Comparison of ENCODE assay signal across 3 cellular contexts in genomic region chr17:18970582-18971480, GRCh38.
TF ChIP-seq lines count a peak whose summit lies in the region.

No MANE protein-coding gene starts in this region.

TF ChIP-seq in A549, 52 proteins besides CTCF, POLR2A, EP300 and RAD21:
- TF ChIP-seq TP53 (CRISPR knock-in tag; IDR thresholded peaks at IDR 0.05): no peak
- TF ChIP-seq HEYL (CRISPR knock-in tag; IDR thresholded peaks at IDR 0.05): no peak
- TF ChIP-seq EHMT2 (IDR thresholded peaks at IDR 0.05; ENCODE audit: low read depth): no peak
- no peak for TF ChIP-seq HOXA7 (CRISPR knock-in tag; IDR thresholded peaks at IDR 0.05)
- TF ChIP-seq BCL3 (IDR thresholded peaks at IDR 0.05): no peak
- no peak for TF ChIP-seq NFE2L2 (conservative IDR thresholded peaks at IDR 0.05; ENCODE audit: low read length)
- no peak for TF ChIP-seq MAFK (IDR thresholded peaks at IDR 0.05; ENCODE audit: partially characterized antibody)
- TF ChIP-seq RNF2 (IDR thresholded peaks at IDR 0.05; ENCODE audit: borderline replicate concordance, low read depth): no peak
- TF ChIP-seq ZFP36 (IDR thresholded peaks at IDR 0.05; ENCODE audit: borderline replicate concordance, partially characterized antibody): no peak
- no peak for TF ChIP-seq ESRRA (IDR thresholded peaks at IDR 0.05; ENCODE audit: borderline replicate concordance, low read length)
- no peak for TF ChIP-seq CHD2 (IDR thresholded peaks at IDR 0.05; ENCODE audit: low read length, partially characterized antibody)
- no peak for TF ChIP-seq FOSL2 (IDR thresholded peaks at IDR 0.05)
- no peak for TF ChIP-seq FOSL2 (CRISPR knock-in tag; IDR thresholded peaks at IDR 0.05)
- no peak for TF ChIP-seq PHF8 (IDR thresholded peaks at IDR 0.05; ENCODE audit: borderline replicate concordance, low read depth)

TF ChIP-seq in IMR-90, 13 proteins besides CTCF, POLR2A, EP300 and RAD21:
- TF ChIP-seq MXI1 (IDR thresholded peaks at IDR 0.05; ENCODE audit: borderline replicate concordance, low read depth, low read length): no peak
- TF ChIP-seq CHD1 (IDR thresholded peaks at IDR 0.05; ENCODE audit: low read depth, low read length): no peak
- TF ChIP-seq SMC3 (IDR thresholded peaks at IDR 0.05; ENCODE audit: low read depth, low read length): no peak
- no peak for TF ChIP-seq MAFK (IDR thresholded peaks at IDR 0.05; ENCODE audit: low read depth, low read length)

TF ChIP-seq in H1, 55 proteins besides CTCF, POLR2A, EP300 and RAD21:
- TF ChIP-seq RFX5 (IDR thresholded peaks at IDR 0.05; ENCODE audit: borderline replicate concordance, low read depth, low read length) (no peak), USF2 (IDR thresholded peaks at IDR 0.05; ENCODE audit: low read length) (no peak), CHD2 (IDR thresholded peaks at IDR 0.05; ENCODE audit: low read length) (no peak), CHD7 (IDR thresholded peaks at IDR 0.05; ENCODE audit: insufficient replicate concordance, low read length) (no peak), CTBP2 (IDR thresholded peaks at IDR 0.05; ENCODE audit: borderline replicate concordance, insufficient read depth, insufficient read length, low read length) (no peak), RXRA (IDR thresholded peaks at IDR 0.05; ENCODE audit: insufficient read depth, low read depth, low read length) (no peak), SIN3A (conservative IDR thresholded peaks at IDR 0.05 in 1 of 2, IDR thresholded peaks at IDR 0.05 in 1 of 2; ENCODE audit: low read depth in 1 of 2, low read length in 2 of 2) (no peak), ATF3 (IDR thresholded peaks at IDR 0.05; ENCODE audit: insufficient read depth, low read depth, low read length) (no peak), SIX5 (IDR thresholded peaks at IDR 0.05; ENCODE audit: low read depth, low read length) (no peak), NRF1 (IDR thresholded peaks at IDR 0.05; ENCODE audit: low read depth, low read length) (no peak), TAF1 (IDR thresholded peaks at IDR 0.05; ENCODE audit: low read depth, low read length) (no peak), MAX (IDR thresholded peaks at IDR 0.05) (no peak), FOSL1 (IDR thresholded peaks at IDR 0.05; ENCODE audit: insufficient read depth, low read depth, low read length) (no peak), SP4 (IDR thresholded peaks at IDR 0.05; ENCODE audit: low read length) (no peak), BCL11A (IDR thresholded peaks at IDR 0.05; ENCODE audit: low read depth in 2 of 2, low read length in 2 of 2) (no peak), JUND (IDR thresholded peaks at IDR 0.05; ENCODE audit: low read length) (no peak)
